16 cellular contexts compared by ENCODE assay signal in the genomic region with DNA sequence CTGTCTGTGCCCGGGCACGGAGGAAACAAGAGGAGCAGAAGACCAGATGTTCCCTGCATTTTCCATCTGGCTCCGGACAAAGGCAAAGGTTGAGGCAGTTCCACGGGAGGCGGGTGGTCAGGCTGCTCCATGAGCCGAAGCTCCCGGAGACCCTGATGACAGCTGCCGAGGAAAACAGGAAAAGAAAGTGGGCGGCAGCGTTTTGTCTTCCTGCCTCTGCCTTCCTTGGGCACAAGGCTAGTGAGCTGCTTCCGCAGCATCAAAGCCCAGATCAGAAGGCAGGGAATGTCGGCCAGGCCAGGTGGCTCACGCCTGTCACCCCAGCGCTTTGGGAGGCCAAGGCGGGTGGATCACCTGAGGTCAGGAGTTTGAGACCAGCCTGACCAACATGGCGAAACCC.
"Had no signal": no experiment of that assay in that cellular context is flagged by ENCODE, and none has a peak within 500 bp of the region (broad histone marks: within the 10 kb centered on the region; RNA-seq: fewer than 3 reads in every experiment).

No MANE protein-coding gene starts in this region.

- DNase-seq: activated CD4-positive, alpha-beta T cell treated with anti-CD3 and anti-CD28 coated beads, Interleukin-2, amount 50 U/mL, for 1 hour; activated naive CD8-positive, alpha-beta T cell treated with anti-CD3 and anti-CD28 coated beads for 36 hours; brain microvascular endothelial cell; dorsolateral prefrontal cortex; endodermal cell; glutamatergic neuron; kidney glomerular epithelial cell; mucosa of descending colon; naive thymus-derived CD4-positive, alpha-beta T cell; stimulated activated CD4-positive, alpha-beta T cell treated with anti-CD3 and anti-CD28 coated beads, Interleukin-4, amount 100 ng/mL, for 24 hours; stimulated activated naive CD4-positive, alpha-beta T cell; T-helper 9 cell had no signal

- H3K4me1 ChIP-seq: parathyroid adenoma had no signal

- H3K27me3 ChIP-seq: brain microvascular endothelial cell, dorsolateral prefrontal cortex had no signal

- ATAC-seq: activated CD4-positive, CD25-positive, alpha-beta regulatory T cell treated with anti-CD3 and anti-CD28 coated beads, Interleukin-2, amount 50 U/mL, for 24 hours; naive thymus-derived CD4-positive, alpha-beta T cell had no signal

- H3K9me3 ChIP-seq: mucosa of descending colon had no signal

- H3K4me3 ChIP-seq: dorsolateral prefrontal cortex, mucosa of descending colon, SK-N-MC, skin epidermis had no signal

- H3K36me3 ChIP-seq: brain microvascular endothelial cell had no signal

- H3K27ac ChIP-seq: brain microvascular endothelial cell, parathyroid adenoma, SK-N-MC had no signal
